In genomic region chr6:111775145-111775936, GRCh38 we compare ENCODE assay signal across 16 cellular contexts.
A peak's percentile ranks its signal among the peaks of the same experiment; 100 is the strongest.
DNase-seq lines count a peak whose midpoint lies in the region; ATAC-seq and TF ChIP-seq lines count a peak whose summit lies in the region.
"Had no signal": no experiment of that assay in that cellular context is flagged by ENCODE, and none has a peak within 500 bp of the region (broad histone marks: within the 10 kb centered on the region; RNA-seq: fewer than 3 reads in every experiment).

No MANE protein-coding gene starts in this region.

- H3K9me3 Mint-ChIP-seq in activated T-cell treated with anti-CD3 and anti-CD28 coated beads, Interleukin-2, amount 50 U/mL, for 72 hours: no peaks in the 10 kb centered on the region
- H3K9me3 Mint-ChIP-seq: neural crest cell had no signal

- no peak for DNase-seq in activated T-cell treated with anti-CD3 and anti-CD28 coated beads, Interleukin-2, amount 50 U/mL, for 72 hours
- no peak for DNase-seq in activated T-cell treated with anti-CD3 and anti-CD28 coated beads, Interleukin-2, amount 50 U/mL, for 1 hour
- DNase-seq in adipocyte (ENCODE audit: low read depth) (no peak), mesendoderm (peak; percentile 53), upper lobe of left lung (no peak), germinal center (ENCODE audit: low spot score) (no peak), ovary (no peak), iPS-NIHi11 (ENCODE audit: low spot score) (no peak)
- DNase-seq: activated CD8-positive, alpha-beta memory T cell treated with anti-CD3 and anti-CD28 coated beads for 24 hours; adrenal gland; H7; IMR-90; NCI-H1092; Right ventricle myocardium superior; stimulated activated CD4-positive, alpha-beta T cell treated with anti-CD3 and anti-CD28 coated beads, Interleukin-4, amount 100 ng/mL, for 4 hours had no signal

- no peak overlapping the region for H2BK5ac ChIP-seq in mesendoderm (ENCODE audit: low read length)

- H2AK5ac ChIP-seq in mesendoderm (ENCODE audit: low read length): no peak overlapping the region

- no peak overlapping the region for H3K18ac ChIP-seq in mesendoderm (ENCODE audit: low read length)

- no peak overlapping the region for H3K4me3 ChIP-seq in adipocyte (ENCODE audit: low read length)
- H3K4me3 ChIP-seq in mesendoderm (ENCODE audit: low read length): no peak overlapping the region
- H3K4me3 ChIP-seq in upper lobe of left lung: no peak overlapping the region
- no peak overlapping the region for H3K4me3 ChIP-seq in ovary
- H3K4me3 ChIP-seq: adrenal gland had no signal

- H3K23ac ChIP-seq in mesendoderm (ENCODE audit: low read length): no peak overlapping the region

- intact Hi-C loops in ovary (cut with DNase I): no loop called here

- no peak overlapping the region for H2BK15ac ChIP-seq in mesendoderm (replicated peaks; ENCODE audit: low read depth)

- TF ChIP-seq EP300 in upper lobe of left lung (IDR thresholded peaks at IDR 0.05) (no peak), ovary (IDR thresholded peaks at IDR 0.05) (no peak)

- H3K79me2 ChIP-seq in mesendoderm (ENCODE audit: control insufficient read depth, insufficient read depth, low read length): no peaks in the 10 kb centered on the region

- H3K4me1 Mint-ChIP-seq in activated T-cell treated with anti-CD3 and anti-CD28 coated beads, Interleukin-2, amount 50 U/mL, for 72 hours (ENCODE audit: low read depth): peaks cover 92% of the 10 kb centered on the region

- H3K4me3 Mint-ChIP-seq in activated T-cell treated with anti-CD3 and anti-CD28 coated beads, Interleukin-2, amount 50 U/mL, for 72 hours: peak overlapping the region in 1 of 2 donors; percentile 49
- H3K4me3 Mint-ChIP-seq: neural crest cell had no signal

- no CpG with 5 or more reads among the region's 8 CpGs for WGBS in mesendoderm (ENCODE audit: extremely low coverage, insufficient coverage, low lambda C conversion rate)
- WGBS in upper lobe of left lung, 2 donors: 84 to 89% methylated on average over 8 of the region's 8 CpGs
- WGBS in ovary, 3 donors: 66 to 74% (median 68%) methylated on average over 8 of the region's 8 CpGs

- peaks cover 4% of the 10 kb centered on the region for H3K79me1 ChIP-seq in mesendoderm (ENCODE audit: low read length)

- no peak overlapping the region for H3K4me2 ChIP-seq in mesendoderm (ENCODE audit: low read length)

- H3K27ac Mint-ChIP-seq in activated T-cell treated with anti-CD3 and anti-CD28 coated beads, Interleukin-2, amount 50 U/mL, for 72 hours: peak overlapping the region; percentile 83

- TF ChIP-seq POLR2A in upper lobe of left lung (IDR thresholded peaks at IDR 0.05): no peak
- no peak for TF ChIP-seq POLR2A in ovary (IDR thresholded peaks at IDR 0.05)

- H3K36me3 Mint-ChIP-seq in activated T-cell treated with anti-CD3 and anti-CD28 coated beads, Interleukin-2, amount 50 U/mL, for 72 hours (ENCODE audit: insufficient read depth in 2 of 2): peaks cover 12 to 33% of the 10 kb centered on the region in 2 donors

- no peaks in the 10 kb centered on the region for H3K9me3 ChIP-seq in adipocyte (ENCODE audit: control insufficient read depth, low read length)
- no peaks in the 10 kb centered on the region for H3K9me3 ChIP-seq in upper lobe of left lung
- H3K9me3 ChIP-seq in ovary: no peaks in the 10 kb centered on the region
- H3K9me3 ChIP-seq: adrenal gland had no signal

- H3K56ac ChIP-seq in mesendoderm (ENCODE audit: low read length): no peak overlapping the region

- no peak for ATAC-seq in activated T-cell treated with anti-CD3 and anti-CD28 coated beads, Interleukin-2, amount 50 U/mL, for 72 hours (replicated peaks in 1 of 2)
- no peak for ATAC-seq in upper lobe of left lung (ENCODE audit: low FRiP score in 2 of 2)

- no peak for TF ChIP-seq CTCF in upper lobe of left lung (IDR thresholded peaks at IDR 0.05)
- no peak for TF ChIP-seq CTCF in ovary (IDR thresholded peaks at IDR 0.05)

- no peaks in the 10 kb centered on the region for H3K27me3 ChIP-seq in adipocyte (replicated peaks; ENCODE audit: control insufficient read depth, insufficient read depth, low read length)
- no peaks in the 10 kb centered on the region for H3K27me3 ChIP-seq in mesendoderm (ENCODE audit: insufficient read depth, low read length, poor library complexity)
- H3K27me3 ChIP-seq in upper lobe of left lung: no peaks in the 10 kb centered on the region
- no peaks in the 10 kb centered on the region for H3K27me3 ChIP-seq in ovary
- H3K27me3 ChIP-seq: adrenal gland had no signal

- H3K27me3 Mint-ChIP-seq in activated T-cell treated with anti-CD3 and anti-CD28 coated beads, Interleukin-2, amount 50 U/mL, for 72 hours (ENCODE audit: low read depth): no peaks in the 10 kb centered on the region

- H3K9ac ChIP-seq in adipocyte (ENCODE audit: low read length): peak overlapping the region; percentile 60
- H3K9ac ChIP-seq in mesendoderm (ENCODE audit: low read length): no peak overlapping the region

- H3K4me1 ChIP-seq in adipocyte (ENCODE audit: control insufficient read depth, insufficient read depth, low read length) (peaks cover 41% of the 10 kb centered on the region), mesendoderm (ENCODE audit: control insufficient read depth, low read depth, low read length) (peaks cover 26% of the 10 kb centered on the region), upper lobe of left lung (peaks cover 0 to 28% (median 7%) of the 10 kb centered on the region in 4 donors), ovary (ENCODE audit: insufficient read depth) (peaks cover 12% of the 10 kb centered on the region)

- no peak overlapping the region for H4K5ac ChIP-seq in mesendoderm (ENCODE audit: low read length)

- no peak overlapping the region for H2BK120ac ChIP-seq in mesendoderm (ENCODE audit: low read depth, low read length)

- H3K4ac ChIP-seq in mesendoderm (ENCODE audit: low read depth, low read length): no peak overlapping the region

- H4K8ac ChIP-seq in mesendoderm (ENCODE audit: low read depth, low read length): no peak overlapping the region

- H3K27ac ChIP-seq in mesendoderm (ENCODE audit: low read depth, low read length) (peak overlapping the region; percentile 11), upper lobe of left lung (peak overlapping the region in 3 of 4 donors; percentile 4 to 62 (median 30)), ovary (peak overlapping the region in 1 of 2 donors; percentile 18)

- peaks cover 26% of the 10 kb centered on the region for H3K36me3 ChIP-seq in adipocyte (ENCODE audit: control insufficient read depth, insufficient read depth, low read length, severe bottlenecking)
- H3K36me3 ChIP-seq in mesendoderm (ENCODE audit: control insufficient read depth, insufficient read depth, low read length): no peaks in the 10 kb centered on the region
- H3K36me3 ChIP-seq in upper lobe of left lung: peaks cover 0 to 2% (median 0%) of the 10 kb centered on the region in 4 donors
- no peaks in the 10 kb centered on the region for H3K36me3 ChIP-seq in ovary
- H3K36me3 ChIP-seq: adrenal gland had no signal
